ENCODE assay signal across 25 cellular contexts in genomic region chr13:38159710-38160109, GRCh38.
"Had no signal": no experiment of that assay in that cellular context is flagged by ENCODE, and none has a peak within 500 bp of the region (broad histone marks: within the 10 kb centered on the region; RNA-seq: fewer than 3 reads in every experiment).

No MANE protein-coding gene starts in this region.

- H3K27ac ChIP-seq: PC-9, RWPE1, SJCRH30, SK-N-MC had no signal

- H3K36me3 Mint-ChIP-seq: T-cell had no signal

- H3K4me1 Mint-ChIP-seq: T-cell had no signal

- H3K36me3 ChIP-seq: SJCRH30 had no signal

- H3K27me3 ChIP-seq: SJCRH30 had no signal

- H3K4me1 ChIP-seq: SJCRH30 had no signal

- H3K27me3 Mint-ChIP-seq: T-cell had no signal

- ATAC-seq: Panc1, Right ventricle myocardium inferior, SK-N-SH treated with all-trans-retinoic acid at 6 μM for 48 hours, T-cell had no signal

- H3K27ac Mint-ChIP-seq: T-cell had no signal

- H3K9me3 ChIP-seq: SJCRH30 had no signal

- H2AFZ ChIP-seq: PC-9 had no signal

- DNase-seq: NCI-H1092, NCI-H1105, NCI-H1417 treated with DMSO at 0.1 percent for 48 hours, NCI-H1436 treated with DMSO at 0.1 percent for 48 hours, NCI-H1694 treated with DMSO at 0.1 percent for 48 hours, NCI-H187 treated with DMSO at 0.1 percent for 48 hours, NCI-H2029, NCI-H2081, NCI-H2171 treated with DMSO at 0.1 percent for 48 hours, NCI-H2227 treated with DMSO at 0.1 percent for 48 hours, NCI-H345, NCI-H510A treated with DMSO at 0.1 percent for 48 hours, NCI-H524 treated with DMSO at 0.1 percent for 48 hours, NCI-H526 treated with DMSO at 0.1 percent for 48 hours, NCI-H82, PC-9, SHP77, SIG-M5, SJCRH30, T-cell had no signal

- H3K4me2 ChIP-seq: PC-9 had no signal

- H3K4me3 Mint-ChIP-seq: T-cell had no signal

- H3K4me3 ChIP-seq: PC-9, SJCRH30, SK-N-MC had no signal
